In genomic region chr7:123468303-123468702, GRCh38 we compare ENCODE assay signal across 3 cellular contexts.
"Had no signal": no experiment of that assay in that cellular context is flagged by ENCODE, and none has a peak within 500 bp of the region (broad histone marks: within the 10 kb centered on the region; RNA-seq: fewer than 3 reads in every experiment).

No MANE protein-coding gene starts in this region.

- H3K4me3 ChIP-seq: GM12878 had no signal

- DNase-seq: GDM1, GF-D8 had no signal

- ATAC-seq: GM12878 had no signal
